Comparison of ENCODE assay signal across 1 cellular context in the genomic region with DNA sequence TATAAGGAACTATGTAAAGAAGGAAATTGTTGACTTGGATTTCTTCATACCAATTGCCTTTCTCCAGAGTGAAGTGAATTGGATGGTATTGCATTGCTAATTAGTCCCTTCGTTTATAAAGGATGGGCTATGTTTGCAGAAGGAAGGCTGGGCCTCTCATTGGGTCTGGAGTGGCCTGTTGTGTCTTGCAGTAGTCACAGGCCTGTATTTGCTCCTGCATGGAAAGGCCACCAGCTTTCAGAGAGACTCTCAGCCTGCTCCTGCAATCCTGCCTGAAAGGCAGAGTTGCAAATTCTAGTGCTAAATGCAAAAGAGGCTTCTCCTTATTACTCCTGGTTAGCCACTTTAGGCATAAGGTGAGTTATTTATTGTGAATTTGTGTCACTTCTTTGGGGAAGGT.
TF ChIP-seq lines count a peak whose summit lies in the region.

No MANE protein-coding gene starts in this region.

TF ChIP-seq in WTC11, 78 proteins besides CTCF, POLR2A, EP300 and RAD21 (continued from another document):
- TF ChIP-seq, protein P1, sequence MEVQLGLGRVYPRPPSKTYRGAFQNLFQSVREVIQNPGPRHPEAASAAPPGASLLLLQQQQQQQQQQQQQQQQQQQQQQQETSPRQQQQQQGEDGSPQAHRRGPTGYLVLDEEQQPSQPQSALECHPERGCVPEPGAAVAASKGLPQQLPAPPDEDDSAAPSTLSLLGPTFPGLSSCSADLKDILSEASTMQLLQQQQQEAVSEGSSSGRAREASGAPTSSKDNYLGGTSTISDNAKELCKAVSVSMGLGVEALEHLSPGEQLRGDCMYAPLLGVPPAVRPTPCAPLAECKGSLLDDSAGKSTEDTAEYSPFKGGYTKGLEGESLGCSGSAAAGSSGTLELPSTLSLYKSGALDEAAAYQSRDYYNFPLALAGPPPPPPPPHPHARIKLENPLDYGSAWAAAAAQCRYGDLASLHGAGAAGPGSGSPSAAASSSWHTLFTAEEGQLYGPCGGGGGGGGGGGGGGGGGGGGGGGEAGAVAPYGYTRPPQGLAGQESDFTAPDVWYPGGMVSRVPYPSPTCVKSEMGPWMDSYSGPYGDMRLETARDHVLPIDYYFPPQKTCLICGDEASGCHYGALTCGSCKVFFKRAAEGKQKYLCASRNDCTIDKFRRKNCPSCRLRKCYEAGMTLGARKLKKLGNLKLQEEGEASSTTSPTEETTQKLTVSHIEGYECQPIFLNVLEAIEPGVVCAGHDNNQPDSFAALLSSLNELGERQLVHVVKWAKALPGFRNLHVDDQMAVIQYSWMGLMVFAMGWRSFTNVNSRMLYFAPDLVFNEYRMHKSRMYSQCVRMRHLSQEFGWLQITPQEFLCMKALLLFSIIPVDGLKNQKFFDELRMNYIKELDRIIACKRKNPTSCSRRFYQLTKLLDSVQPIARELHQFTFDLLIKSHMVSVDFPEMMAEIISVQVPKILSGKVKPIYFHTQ (CRISPR knock-in tag; IDR thresholded peaks at IDR 0.05): no peak
- no peak for TF ChIP-seq ZNF317 (CRISPR knock-in tag; IDR thresholded peaks at IDR 0.05; ENCODE audit: borderline replicate concordance, low read depth)
- TF ChIP-seq, protein P2, sequence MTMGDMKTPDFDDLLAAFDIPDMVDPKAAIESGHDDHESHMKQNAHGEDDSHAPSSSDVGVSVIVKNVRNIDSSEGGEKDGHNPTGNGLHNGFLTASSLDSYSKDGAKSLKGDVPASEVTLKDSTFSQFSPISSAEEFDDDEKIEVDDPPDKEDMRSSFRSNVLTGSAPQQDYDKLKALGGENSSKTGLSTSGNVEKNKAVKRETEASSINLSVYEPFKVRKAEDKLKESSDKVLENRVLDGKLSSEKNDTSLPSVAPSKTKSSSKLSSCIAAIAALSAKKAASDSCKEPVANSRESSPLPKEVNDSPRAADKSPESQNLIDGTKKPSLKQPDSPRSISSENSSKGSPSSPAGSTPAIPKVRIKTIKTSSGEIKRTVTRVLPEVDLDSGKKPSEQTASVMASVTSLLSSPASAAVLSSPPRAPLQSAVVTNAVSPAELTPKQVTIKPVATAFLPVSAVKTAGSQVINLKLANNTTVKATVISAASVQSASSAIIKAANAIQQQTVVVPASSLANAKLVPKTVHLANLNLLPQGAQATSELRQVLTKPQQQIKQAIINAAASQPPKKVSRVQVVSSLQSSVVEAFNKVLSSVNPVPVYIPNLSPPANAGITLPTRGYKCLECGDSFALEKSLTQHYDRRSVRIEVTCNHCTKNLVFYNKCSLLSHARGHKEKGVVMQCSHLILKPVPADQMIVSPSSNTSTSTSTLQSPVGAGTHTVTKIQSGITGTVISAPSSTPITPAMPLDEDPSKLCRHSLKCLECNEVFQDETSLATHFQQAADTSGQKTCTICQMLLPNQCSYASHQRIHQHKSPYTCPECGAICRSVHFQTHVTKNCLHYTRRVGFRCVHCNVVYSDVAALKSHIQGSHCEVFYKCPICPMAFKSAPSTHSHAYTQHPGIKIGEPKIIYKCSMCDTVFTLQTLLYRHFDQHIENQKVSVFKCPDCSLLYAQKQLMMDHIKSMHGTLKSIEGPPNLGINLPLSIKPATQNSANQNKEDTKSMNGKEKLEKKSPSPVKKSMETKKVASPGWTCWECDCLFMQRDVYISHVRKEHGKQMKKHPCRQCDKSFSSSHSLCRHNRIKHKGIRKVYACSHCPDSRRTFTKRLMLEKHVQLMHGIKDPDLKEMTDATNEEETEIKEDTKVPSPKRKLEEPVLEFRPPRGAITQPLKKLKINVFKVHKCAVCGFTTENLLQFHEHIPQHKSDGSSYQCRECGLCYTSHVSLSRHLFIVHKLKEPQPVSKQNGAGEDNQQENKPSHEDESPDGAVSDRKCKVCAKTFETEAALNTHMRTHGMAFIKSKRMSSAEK (CRISPR knock-in tag; IDR thresholded peaks at IDR 0.05; ENCODE audit: borderline replicate concordance): no peak
- TF ChIP-seq ATF1 (CRISPR knock-in tag; IDR thresholded peaks at IDR 0.05): no peak
- no peak for TF ChIP-seq TEAD4 (CRISPR knock-in tag; IDR thresholded peaks at IDR 0.05)
- no peak for TF ChIP-seq OVOL2 (CRISPR knock-in tag; IDR thresholded peaks at IDR 0.05; ENCODE audit: borderline replicate concordance)
- TF ChIP-seq, protein P3, sequence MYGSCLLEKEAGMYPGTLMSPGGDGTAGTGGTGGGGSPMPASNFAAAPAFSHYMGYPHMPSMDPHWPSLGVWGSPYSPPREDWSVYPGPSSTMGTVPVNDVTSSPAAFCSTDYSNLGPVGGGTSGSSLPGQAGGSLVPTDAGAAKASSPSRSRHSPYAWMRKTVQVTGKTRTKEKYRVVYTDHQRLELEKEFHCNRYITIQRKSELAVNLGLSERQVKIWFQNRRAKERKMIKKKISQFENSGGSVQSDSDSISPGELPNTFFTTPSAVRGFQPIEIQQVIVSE (CRISPR knock-in tag; IDR thresholded peaks at IDR 0.05; ENCODE audit: borderline replicate concordance): no peak
- no peak for TF ChIP-seq SOX15 (CRISPR knock-in tag; IDR thresholded peaks at IDR 0.05)
- TF ChIP-seq NFATC4 (CRISPR knock-in tag; IDR thresholded peaks at IDR 0.05): no peak
- TF ChIP-seq, protein P4, sequence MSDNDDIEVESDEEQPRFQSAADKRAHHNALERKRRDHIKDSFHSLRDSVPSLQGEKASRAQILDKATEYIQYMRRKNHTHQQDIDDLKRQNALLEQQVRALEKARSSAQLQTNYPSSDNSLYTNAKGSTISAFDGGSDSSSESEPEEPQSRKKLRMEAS (CRISPR knock-in tag; IDR thresholded peaks at IDR 0.05): no peak
